21 cellular contexts compared by ENCODE assay signal in the genomic region with DNA sequence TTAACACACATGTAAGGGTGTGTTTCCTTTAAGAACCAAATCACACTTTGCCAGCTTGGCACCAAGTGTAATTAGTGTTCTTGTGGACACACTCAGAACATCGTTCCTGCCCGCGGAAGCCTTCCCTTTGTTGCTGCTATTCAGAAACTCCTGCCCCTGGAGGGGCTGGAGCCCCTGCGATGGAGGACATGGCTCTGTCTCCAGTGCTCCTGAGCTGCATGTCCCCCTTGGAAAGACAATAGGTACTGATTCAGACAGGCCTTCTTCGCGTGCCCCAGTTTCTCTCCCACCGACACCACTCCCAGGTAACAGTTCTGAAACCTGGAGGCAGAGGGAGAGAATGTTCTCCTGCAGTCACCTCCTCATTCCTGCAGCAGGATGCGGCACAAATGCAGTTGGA.
DNase-seq lines count a peak whose midpoint lies in the region; ATAC-seq and TF ChIP-seq lines count a peak whose summit lies in the region.
"Had no signal": no experiment of that assay in that cellular context is flagged by ENCODE, and none has a peak within 500 bp of the region (broad histone marks: within the 10 kb centered on the region; RNA-seq: fewer than 3 reads in every experiment).

No MANE protein-coding gene starts in this region.

- no peaks in the 10 kb centered on the region for H3K36me3 Mint-ChIP-seq in activated CD4-positive, alpha-beta T cell treated with anti-CD3 and anti-CD28 coated beads, Interleukin-2, amount 10 ng/mL, durations not matched to agents 24 days and 14 days (ENCODE audit: low read depth)

- H3K27ac ChIP-seq in BLaER1, result no peak overlapping the region
- H3K27ac ChIP-seq in prostate gland, result no peak overlapping the region
- H3K27ac ChIP-seq: SK-N-MC, tibial artery had no signal

- intact Hi-C loops in activated CD4-positive, alpha-beta T cell treated with anti-CD3 and anti-CD28 coated beads, Interleukin-2, amount 10 ng/mL, durations not matched to agents 24 days and 14 days (cut with micrococcal nuclease), result no loop called here
- intact Hi-C loops in prostate gland (cut with DNase I), result no loop called here

- peaks cover 7% of the 10 kb centered on the region for H3K4me1 Mint-ChIP-seq in activated CD4-positive, alpha-beta T cell treated with anti-CD3 and anti-CD28 coated beads, Interleukin-2, amount 10 ng/mL, durations not matched to agents 24 days and 14 days

- H3K9me3 ChIP-seq in BLaER1 (peaks cover 23% of the 10 kb centered on the region), prostate gland (no peaks in the 10 kb centered on the region)
- H3K9me3 ChIP-seq: body of pancreas had no signal

- 83% methylated on average over 8 of the region's 8 CpGs for WGBS in prostate gland

- no peak overlapping the region for H3K4me3 ChIP-seq in BLaER1
- H3K4me3 ChIP-seq in prostate gland, result no peak overlapping the region
- H3K4me3 ChIP-seq: body of pancreas, SK-N-MC, tibial artery had no signal

- no peak overlapping the region for H3K9ac ChIP-seq in BLaER1

- 0 out of 2 replicates have a peak overlapping the region, but pooled peaks have one; percentile 83 for H3K4me2 ChIP-seq in BLaER1

- H3K36me3 ChIP-seq in BLaER1 (peaks cover 64% of the 10 kb centered on the region), prostate gland (no peaks in the 10 kb centered on the region)

- H3K4me1 ChIP-seq in BLaER1 (peaks cover 23% of the 10 kb centered on the region), prostate gland (replicated peaks) (no peaks in the 10 kb centered on the region)

- no peaks in the 10 kb centered on the region for H3K9me3 Mint-ChIP-seq in activated CD4-positive, alpha-beta T cell treated with anti-CD3 and anti-CD28 coated beads, Interleukin-2, amount 10 ng/mL, durations not matched to agents 24 days and 14 days

- H3K27me3 Mint-ChIP-seq in activated CD4-positive, alpha-beta T cell treated with anti-CD3 and anti-CD28 coated beads, Interleukin-2, amount 10 ng/mL, durations not matched to agents 24 days and 14 days, result no peaks in the 10 kb centered on the region
- H3K27me3 Mint-ChIP-seq: stimulated activated naive CD8-positive, alpha-beta T cell treated with anti-CD3 and anti-CD28 coated beads, Interleukin-15, Interleukin-2, amounts not matched to agents 100 ng/mL and 50 ng/mL, for 24 hours had no signal

- TF ChIP-seq CTCF in prostate gland (IDR thresholded peaks at IDR 0.05), result no peak

- ATAC-seq in esophagus mucosa, result no peak
- ATAC-seq in GM18505 (IDR thresholded peaks at IDR 0.05; ENCODE audit: unreplicated experiment), result no peak
- ATAC-seq in HG02678 (IDR thresholded peaks at IDR 0.05; ENCODE audit: unreplicated experiment), result no peak
- ATAC-seq: body of pancreas had no signal

- TF ChIP-seq POLR2A in prostate gland (IDR thresholded peaks at IDR 0.05), result no peak
- TF ChIP-seq POLR2A in GM18505 (IDR thresholded peaks at IDR 0.05; ENCODE audit: borderline replicate concordance, extremely low read depth, insufficient read depth, insufficient read length), result no peak

- H4K20me1 ChIP-seq in BLaER1, result peaks cover 12% of the 10 kb centered on the region; the same call in 1 of the 2 replicates

- peak; percentile 34 for DNase-seq in activated CD4-positive, alpha-beta T cell treated with anti-CD3 and anti-CD28 coated beads, Interleukin-2, amount 10 ng/mL, durations not matched to agents 24 days and 14 days
- DNase-seq in activated CD4-positive, alpha-beta T cell treated with anti-CD3 and anti-CD28 coated beads for 1 hour, result no peak
- DNase-seq in islet precursor cell, result peak; percentile 17
- peak; percentile 2 for DNase-seq in prostate gland (ENCODE audit: low spot score)
- DNase-seq: effector CD8-positive, alpha-beta T cell; HFFc6; mammary epithelial cell; NCI-H1092 treated with DMSO at 0.1 percent for 48 hours; NCI-H187 treated with DMSO at 0.1 percent for 48 hours; NCI-H526; RPMI8226; stimulated activated CD4-positive, alpha-beta T cell treated with anti-CD3 and anti-CD28 coated beads, Interleukin-15, amount 100 ng/mL, for 24 hours had no signal

- H3K4me3 Mint-ChIP-seq in activated CD4-positive, alpha-beta T cell treated with anti-CD3 and anti-CD28 coated beads, Interleukin-2, amount 10 ng/mL, durations not matched to agents 24 days and 14 days, result no peak overlapping the region
- H3K4me3 Mint-ChIP-seq: HFFc6; stimulated activated naive CD8-positive, alpha-beta T cell treated with anti-CD3 and anti-CD28 coated beads, Interleukin-15, Interleukin-2, amounts not matched to agents 100 ng/mL and 50 ng/mL, for 24 hours had no signal

- no peak overlapping the region for H3K27ac Mint-ChIP-seq in activated CD4-positive, alpha-beta T cell treated with anti-CD3 and anti-CD28 coated beads, Interleukin-2, amount 10 ng/mL, durations not matched to agents 24 days and 14 days
- H3K27ac Mint-ChIP-seq: HFFc6; stimulated activated naive CD8-positive, alpha-beta T cell treated with anti-CD3 and anti-CD28 coated beads, Interleukin-15, Interleukin-2, amounts not matched to agents 100 ng/mL and 50 ng/mL, for 24 hours; T-helper 1 cell treated with Interleukin-12 subunit alpha and Interleukin-12 subunit beta and Interleukin-4 antibody, amounts not matched to agents 30 μg/mL and 1 μg/mL, for 36 hours had no signal

- H3K27me3 ChIP-seq in BLaER1 (no peaks in the 10 kb centered on the region), prostate gland (replicated peaks; ENCODE audit: insufficient read depth) (no peaks in the 10 kb centered on the region)
- H3K27me3 ChIP-seq: body of pancreas, tibial artery had no signal
